In genomic region chr1:223123238-223123976, GRCh38 we compare ENCODE assay signal across 8 cellular contexts. TPM values are rescaled to one million over a fixed set of nuclear protein-coding genes. Genes with fewer than 3 reads are reported as not detected.
A peak's percentile ranks its signal among the peaks of the same experiment; 100 is the strongest.
DNase-seq lines count a peak whose midpoint lies in the region; FAIRE-seq and TF ChIP-seq lines count a peak whose summit lies in the region.

No MANE protein-coding gene starts in this region.

- peak; percentile 67 for DNase-seq in H54 (ENCODE audit: insufficient read length, low spot score)
- DNase-seq in LoVo (ENCODE audit: low spot score) = peak; percentile 79
- peak; percentile 57 for DNase-seq in SK-N-DZ (ENCODE audit: low spot score)
- DNase-seq in activated naive CD4-positive, alpha-beta T cell treated with Interleukin-2 at 50 U/mL for 16 hours = peak; percentile 72
- peak; percentile 80 for DNase-seq in glutamatergic neuron
- DNase-seq in retinal pigment epithelial cell (ENCODE audit: low read depth) = no peak
- no peak for DNase-seq in mesenteric fat pad (ENCODE audit: low spot score)

- TF ChIP-seq POLR2A in H54 (IDR thresholded peaks at IDR 0.05; ENCODE audit: low read depth, low read length) = no peak

- peaks cover 4% of the 10 kb centered on the region for H3K27me3 Mint-ChIP-seq in glutamatergic neuron (ENCODE audit: unreplicated experiment)

- no peaks in the 10 kb centered on the region for H3K36me3 Mint-ChIP-seq in glutamatergic neuron (ENCODE audit: unreplicated experiment)

- TF ChIP-seq CTCF in glutamatergic neuron (IDR thresholded peaks at IDR 0.05; ENCODE audit: partially characterized antibody, unreplicated experiment) = peak; percentile 91
- TF ChIP-seq CTCF in retinal pigment epithelial cell (conservative IDR thresholded peaks at IDR 0.05; ENCODE audit: low read depth, low read length) = peak; percentile 93

- FAIRE-seq in G401.6 (lab: Jason Lieb, UNC) = peak; percentile 45
- FAIRE-seq in H54 (lab: Jason Lieb, UNC) = no peak

- H3K9me3 Mint-ChIP-seq in glutamatergic neuron (ENCODE audit: unreplicated experiment) = peaks cover 4% of the 10 kb centered on the region

- H3K4me3 ChIP-seq in retinal pigment epithelial cell (ENCODE audit: low read length) = no peak overlapping the region

- H3K27ac Mint-ChIP-seq in glutamatergic neuron (ENCODE audit: unreplicated experiment) = no peak overlapping the region

- no peak overlapping the region for H3K4me3 Mint-ChIP-seq in glutamatergic neuron (ENCODE audit: unreplicated experiment)

- peaks cover 5% of the 10 kb centered on the region for H3K4me1 Mint-ChIP-seq in glutamatergic neuron (ENCODE audit: low read depth, unreplicated experiment)

RNA-seq across cellular contexts. Expression of gene TLR5, which starts 19.6 kb away (rescaled TPM):
- not detected in 2 replicates for polyA plus RNA-seq in SK-N-DZ (2014; cell fraction: cytosol; rRNA removed)
- not detected in 2 replicates for polyA plus RNA-seq in SK-N-DZ (2014; cell fraction: nucleus; rRNA removed)
- total RNA-seq in glutamatergic neuron (ENCODE audit: unreplicated experiment) = not detected
- total RNA-seq in mesenteric fat pad = 10.5 TPM

Comparison
In these comparisons a context has a peak if more than half of its experiments do, and no peak if none do; other contexts are left out.
1. DNase-seq: peak in H54 (single experiment), LoVo (single experiment), SK-N-DZ (single experiment), activated naive CD4-positive, alpha-beta T cell treated with Interleukin-2 at 50 U/mL for 16 hours (single experiment) and glutamatergic neuron (single experiment); none in retinal pigment epithelial cell (single experiment) and mesenteric fat pad (single experiment).
2. RNA of gene TLR5, which starts 19.6 kb away (total RNA-seq): 10.5 TPM in mesenteric fat pad (single experiment); not detected in glutamatergic neuron (single experiment); every median in the first group is over 10 times any median in the second.